Comparison of ENCODE assay signal across 8 cellular contexts in the genomic region with DNA sequence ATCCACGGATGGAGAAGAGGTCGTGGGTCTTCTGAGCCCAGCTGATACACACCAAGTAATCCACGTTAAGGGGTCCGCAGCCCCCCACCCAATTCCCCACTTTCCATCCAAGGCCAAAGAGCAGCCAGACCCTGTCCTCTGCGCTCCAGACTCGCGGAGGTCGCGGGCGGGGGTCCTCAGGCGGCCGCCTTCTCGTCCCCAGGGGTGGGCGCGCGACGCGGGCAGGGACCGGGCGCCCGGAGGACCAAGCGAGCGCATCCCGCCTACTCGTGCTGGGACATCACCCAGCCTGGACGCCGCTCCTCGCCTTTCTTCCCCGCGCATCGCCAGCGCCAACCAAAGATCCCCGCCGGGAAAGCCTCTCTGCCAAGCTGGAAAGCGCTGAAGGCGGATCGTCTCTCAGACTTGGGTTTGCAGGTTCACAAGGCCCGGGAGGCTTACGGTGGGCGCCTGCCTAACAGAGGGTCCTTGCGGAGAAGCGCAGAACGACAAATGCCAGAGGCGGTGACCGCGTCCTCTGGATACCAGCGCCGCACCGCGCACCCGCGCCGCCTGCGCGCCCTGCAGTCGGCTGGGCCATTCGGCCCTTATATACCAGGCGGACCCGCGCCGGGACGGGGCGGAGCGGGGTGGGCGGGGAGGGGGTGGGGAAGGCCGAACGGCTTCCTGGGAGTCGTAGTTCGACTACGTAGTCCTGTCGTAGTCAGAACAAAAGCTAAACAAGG.
DNase-seq lines count a peak whose midpoint lies in the region; ATAC-seq, FAIRE-seq and TF ChIP-seq lines count a peak whose summit lies in the region.

No MANE protein-coding gene starts in this region.

- H3K4me1 ChIP-seq in urinary bladder (ENCODE audit: insufficient read depth), result no peaks in the 10 kb centered on the region

- no peaks in the 10 kb centered on the region for H3K27me3 ChIP-seq in BJ (ENCODE audit: control insufficient read depth, insufficient read depth, low read length)

- WGBS in urinary bladder, result under 1% methylated on average over 71 of the region's 71 CpGs

- ATAC-seq in left ventricle myocardium superior, result peak; percentile 98

- H3K27ac ChIP-seq in urinary bladder (ENCODE audit: low read depth), result peak overlapping the region; percentile 39

- DNase-seq in BJ (ENCODE audit: low read depth), result no peak
- peak; percentile 57 for DNase-seq in GM19239 (ENCODE audit: insufficient read length, low spot score)
- DNase-seq in HTR-8/SVneo (ENCODE audit: insufficient read length, low spot score), result peak; percentile 98
- peak; percentile 49 to 68 for DNase-seq in SHP77 (lab: John Stamatoyannopoulos, UW)
- DNase-seq in amygdala (lab: John Stamatoyannopoulos, UW), result peak in 52 of 56 donors; percentile 23 to 86 (median 65)
- DNase-seq in left ventricle myocardium superior, result peak; percentile 77
- DNase-seq in posterior cingulate gyrus, result peak; percentile 58 to 97 (median 80)

- POLR2A ChIA-PET in BJ (lab: Charles Lee), result interaction anchor here (0.6 to 0.7 kb wide), 2 partner anchors 17 to 21 kb away, joined by 3 to 4 read pairs; no protein-coding TSS in a partner anchor

- no peak for TF ChIP-seq CTCF in BJ (IDR thresholded peaks at IDR 0.05; ENCODE audit: insufficient read depth, low read depth, low read length)

- intact Hi-C loops in left ventricle myocardium superior (cut with micrococcal nuclease), result no loop called here
- intact Hi-C loops in posterior cingulate gyrus (cut with DNase I), result no loop called here

- H3K36me3 ChIP-seq in BJ (ENCODE audit: control insufficient read depth, insufficient read depth, low read length), result no peaks in the 10 kb centered on the region
- no peaks in the 10 kb centered on the region for H3K36me3 ChIP-seq in urinary bladder (ENCODE audit: insufficient read depth)

- H3K4me3 ChIP-seq in BJ (ENCODE audit: low read depth, low read length) (peak overlapping the region; percentile 83), urinary bladder (ENCODE audit: low read depth, low read length) (peak overlapping the region; percentile 65)

- CTCF ChIA-PET in BJ (lab: Yijun Ruan, JAX), result interaction anchor here (0.6 to 2.6 kb wide), 7 partner anchors 10 to 135 kb away, joined by 3 to 15 read pairs (median 4); no protein-coding TSS in a partner anchor

- FAIRE-seq in GM19239 (lab: Jason Lieb, UNC), result peak; percentile 48
- FAIRE-seq in HTR-8/SVneo (lab: Jason Lieb, UNC), result peak; percentile 92
